12 cellular contexts compared by ENCODE assay signal in genomic region chr1:51341876-51342496, GRCh38. TPM values are rescaled to one million over a fixed set of nuclear protein-coding genes. Genes with fewer than 3 reads are reported as not detected.
A peak's percentile ranks its signal among the peaks of the same experiment; 100 is the strongest.
DNase-seq lines count a peak whose midpoint lies in the region; ATAC-seq and TF ChIP-seq lines count a peak whose summit lies in the region.
"Had no signal": no experiment of that assay in that cellular context is flagged by ENCODE, and none has a peak within 500 bp of the region (broad histone marks: within the 10 kb centered on the region; RNA-seq: fewer than 3 reads in every experiment).

No MANE protein-coding gene starts in this region.

- POLR2A ChIA-PET in GM10248 (lab: Yijun Ruan, JAX) = no interaction called here
- POLR2A ChIA-PET in CD4-positive, alpha-beta memory T cell (lab: Charles Lee; ENCODE audit: partially characterized antibody) = no interaction called here

- no peak overlapping the region for H3K27ac Mint-ChIP-seq in CD4-positive, alpha-beta memory T cell
- H3K27ac Mint-ChIP-seq: nephron had no signal

- H3K36me3 ChIP-seq in SU-DHL-6 (ENCODE audit: low read length) = no peaks in the 10 kb centered on the region
- H3K36me3 ChIP-seq in CD4-positive, alpha-beta memory T cell (ENCODE audit: insufficient read depth, low read length) = no peaks in the 10 kb centered on the region
- no peaks in the 10 kb centered on the region for H3K36me3 ChIP-seq in esophagus muscularis mucosa

- H3K79me2 ChIP-seq in SU-DHL-6 (ENCODE audit: insufficient read depth, low read length) = no peaks in the 10 kb centered on the region

- H3K4me3 Mint-ChIP-seq in CD4-positive, alpha-beta memory T cell = no peak overlapping the region
- H3K4me3 Mint-ChIP-seq: nephron had no signal

- H3K9me3 Mint-ChIP-seq in CD4-positive, alpha-beta memory T cell = peaks cover 0 to 2% (median 0%) of the 10 kb centered on the region in 8 donors
- H3K9me3 Mint-ChIP-seq: nephron had no signal

- no peaks in the 10 kb centered on the region for H3K27me3 ChIP-seq in SU-DHL-6 (ENCODE audit: low read length)
- H3K27me3 ChIP-seq in CD4-positive, alpha-beta memory T cell (ENCODE audit: insufficient read depth, low read length) = peaks cover 31% of the 10 kb centered on the region
- peaks cover 6 to 52% (median 14%) of the 10 kb centered on the region in 4 donors for H3K27me3 ChIP-seq in esophagus muscularis mucosa

- H3K27ac ChIP-seq in SU-DHL-6 (ENCODE audit: low read depth, low read length) (no peak overlapping the region), esophagus muscularis mucosa (replicated peaks in 1 of 4) (no peak overlapping the region)
- H3K27ac ChIP-seq in CD4-positive, alpha-beta memory T cell (ENCODE audit: low read depth, low read length) = no peak overlapping the region

- peaks cover 5 to 8% (median 7%) of the 10 kb centered on the region in 4 donors for H3K4me1 Mint-ChIP-seq in CD4-positive, alpha-beta memory T cell
- H3K4me1 Mint-ChIP-seq: nephron had no signal

- H3K4me3 ChIP-seq in SU-DHL-6 (ENCODE audit: insufficient read depth, low read length, poor library complexity, severe bottlenecking) = no peak overlapping the region
- no peak overlapping the region for H3K4me3 ChIP-seq in CD4-positive, alpha-beta memory T cell (ENCODE audit: low read length in 2 of 2)
- H3K4me3 ChIP-seq in esophagus muscularis mucosa = no peak overlapping the region

- CTCF ChIA-PET in GM10248 (lab: Yijun Ruan, JAX) = interaction anchor here (1.0 to 4.1 kb wide), 8 partner anchors 8 to 427 kb away, joined by 3 to 20 read pairs (median 4); partner anchors contain the start of gene TTC39A
- CTCF ChIA-PET in CD4-positive, alpha-beta memory T cell (lab: Charles Lee; ENCODE audit: partially characterized antibody) = no interaction called here

- TF ChIP-seq EP300 in esophagus muscularis mucosa (IDR thresholded peaks at IDR 0.05) = no peak

- TF ChIP-seq CTCF in GM10248 (IDR thresholded peaks at IDR 0.05; ENCODE audit: control extremely low read depth, extremely low read depth, low read depth, missing control alignments) (peak; percentile 38), SU-DHL-6 (IDR thresholded peaks at IDR 0.05; ENCODE audit: insufficient read depth, low read length, poor library complexity, severe bottlenecking) (peak; percentile 29), esophagus muscularis mucosa (IDR thresholded peaks at IDR 0.05) (no peak)

- no peaks in the 10 kb centered on the region for H4K20me1 ChIP-seq in SU-DHL-6 (ENCODE audit: low read depth, low read length)

- TF ChIP-seq POLR2A in esophagus muscularis mucosa (IDR thresholded peaks at IDR 0.05; ENCODE audit: low read depth) = no peak

- ATAC-seq in GM19328 (IDR thresholded peaks at IDR 0.05; ENCODE audit: unreplicated experiment) (peak; percentile 50), HG03135 (IDR thresholded peaks at IDR 0.05; ENCODE audit: unreplicated experiment) (peak; percentile 60)

- no peaks in the 10 kb centered on the region for H3K36me3 Mint-ChIP-seq in CD4-positive, alpha-beta memory T cell

- H3K4me1 ChIP-seq in CD4-positive, alpha-beta memory T cell (ENCODE audit: insufficient read depth, low read length) = peaks cover 6% of the 10 kb centered on the region
- peaks cover 5 to 13% (median 11%) of the 10 kb centered on the region in 4 donors for H3K4me1 ChIP-seq in esophagus muscularis mucosa

- H3K9ac ChIP-seq in SU-DHL-6 (ENCODE audit: low read length) = no peak overlapping the region

- H3K9me3 ChIP-seq in SU-DHL-6 (ENCODE audit: insufficient read depth, low read length) (no peaks in the 10 kb centered on the region), esophagus muscularis mucosa (no peaks in the 10 kb centered on the region)
- no peaks in the 10 kb centered on the region for H3K9me3 ChIP-seq in CD4-positive, alpha-beta memory T cell (ENCODE audit: control insufficient read depth in 1 of 2, low read length in 2 of 2)

- H2AFZ ChIP-seq in SU-DHL-6 (ENCODE audit: low read depth, low read length, severe bottlenecking) = no peak overlapping the region

- intact Hi-C loops in CD4-positive, alpha-beta memory T cell (cut with micrococcal nuclease) = no loop called here
- intact Hi-C loops in esophagus muscularis mucosa (cut with DNase I) = no loop called here

- H3K27me3 Mint-ChIP-seq in CD4-positive, alpha-beta memory T cell = peaks cover 24 to 43% of the 10 kb centered on the region in 2 donors

- H3F3A ChIP-seq in SU-DHL-6 (ENCODE audit: insufficient read depth) = no peaks in the 10 kb centered on the region

- H3K4me2 ChIP-seq in SU-DHL-6 (ENCODE audit: low read depth, low read length, poor library complexity, severe bottlenecking) = no peak overlapping the region

- H3K9me2 ChIP-seq in SU-DHL-6 (replicated peaks; ENCODE audit: insufficient read depth, low read length) = no peaks in the 10 kb centered on the region

- DNase-seq in GM10248 (ENCODE audit: extremely low spot score) (peak; percentile 70), NCI-H2107 (lab: John Stamatoyannopoulos, UW) (no peak), esophagus muscularis mucosa (ENCODE audit: extremely low spot score) (no peak)
- DNase-seq in CD4-positive, alpha-beta memory T cell = no peak
- no peak for DNase-seq in central memory CD4-positive, alpha-beta T cell
- DNase-seq: DMS79 treated with DMSO at 0.1 percent for 48 hours, IMR-90 had no signal

- WGBS in esophagus muscularis mucosa = 91% methylated on average over 4 of the region's 4 CpGs

RNA-seq across cellular contexts. Expression of gene TTC39A, which starts 11.6 kb away (rescaled TPM):
- not detected for total RNA-seq in CD4-positive, alpha-beta memory T cell
- polyA plus RNA-seq in CD4-positive, alpha-beta memory T cell = not detected
- 1 to 10 TPM in 1 of 4 donors, under 1 TPM in 2, not detected in 1; 0.17 to 2.5 (median 0.52) TPM for total RNA-seq in esophagus muscularis mucosa
- total RNA-seq: T-helper 2 cell treated with Interferon-gamma antibody and Interleukin-4, amounts not matched to agents 100 ng/mL and 5 ng/mL, for 36 hours had no signal

Comparison
In these comparisons a context has a peak if more than half of its experiments do, and no peak if none do; other contexts are left out.
1. CTCF ChIP-seq: peak in GM10248 (single experiment) and SU-DHL-6 (single experiment); none in esophagus muscularis mucosa (0 of 3).